ENCODE assay signal across 8 cellular contexts in the genomic region with DNA sequence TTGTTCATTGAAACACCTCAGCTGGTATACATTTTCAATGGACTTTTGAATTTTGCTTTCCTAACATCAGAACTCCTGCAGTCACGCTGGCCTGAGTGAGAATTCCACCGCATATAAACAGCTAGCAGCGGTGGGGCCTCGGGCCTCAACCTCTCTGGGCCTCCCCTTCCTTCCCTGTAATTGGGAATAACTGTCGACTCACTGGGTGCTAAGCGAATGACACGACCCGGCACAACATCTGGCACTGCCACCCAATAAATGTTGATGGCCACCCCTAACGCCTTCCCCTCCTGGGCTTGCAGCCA.
DNase-seq lines count a peak whose midpoint lies in the region; ATAC-seq lines count a peak whose summit lies in the region.

No MANE protein-coding gene starts in this region.

- H3K9ac ChIP-seq in iPS-18a (ENCODE audit: low read length) (peak overlapping the region; percentile 85), stomach smooth muscle (ENCODE audit: low read length in 2 of 2) (peak overlapping the region; percentile 80 to 84)

- H3K4me1 ChIP-seq in iPS-18a (ENCODE audit: control insufficient read depth, low read depth, low read length), result no peaks in the 10 kb centered on the region
- H3K4me1 ChIP-seq in stomach smooth muscle (ENCODE audit: control insufficient read depth, insufficient read depth, low read length), result peaks cover 8% of the 10 kb centered on the region

- no peaks in the 10 kb centered on the region for H3K27me3 Mint-ChIP-seq in activated naive CD8-positive, alpha-beta T cell

- H3K27ac Mint-ChIP-seq in activated naive CD8-positive, alpha-beta T cell, result peak overlapping the region; percentile 97

- no peaks in the 10 kb centered on the region for H3K27me3 ChIP-seq in iPS-18a (ENCODE audit: control insufficient read depth, insufficient read depth, low read length)
- no peaks in the 10 kb centered on the region for H3K27me3 ChIP-seq in stomach smooth muscle (ENCODE audit: control insufficient read depth in 1 of 2, insufficient read depth in 2 of 2, low read length in 2 of 2)

- H3K4me3 Mint-ChIP-seq in activated naive CD8-positive, alpha-beta T cell, result peak overlapping the region; percentile 99

- H3K4me1 Mint-ChIP-seq in activated naive CD8-positive, alpha-beta T cell (ENCODE audit: low read depth), result peaks cover 16% of the 10 kb centered on the region

- H3K4me3 ChIP-seq in iPS-18a (ENCODE audit: low read length) (peak overlapping the region; percentile 85), stomach smooth muscle (ENCODE audit: low read length in 2 of 2) (peak overlapping the region; percentile 86 to 92)

- H3K36me3 ChIP-seq in iPS-18a (ENCODE audit: control insufficient read depth, low read depth, low read length) (peaks cover 17% of the 10 kb centered on the region), stomach smooth muscle (ENCODE audit: control insufficient read depth in 2 of 2, insufficient read depth in 2 of 2, low read length in 2 of 2) (peaks cover 5 to 9% of the 10 kb centered on the region in 2 donors)

- ATAC-seq in HG03521 (IDR thresholded peaks at IDR 0.05; ENCODE audit: unreplicated experiment), result peak; percentile 10

- H3K9me3 ChIP-seq in iPS-18a (ENCODE audit: control insufficient read depth, low read depth, low read length) (no peaks in the 10 kb centered on the region), stomach smooth muscle (ENCODE audit: control insufficient read depth in 2 of 2, low read length in 2 of 2) (no peaks in the 10 kb centered on the region)

- H3K27ac ChIP-seq in iPS-18a (ENCODE audit: low read length) (peak overlapping the region; percentile 71), stomach smooth muscle (ENCODE audit: low read length) (peak overlapping the region; percentile 86)

- no peak for DNase-seq in NAMALWA (ENCODE audit: low spot score)
- DNase-seq in dedifferentiated amniotic fluid mesenchymal stem cell (ENCODE audit: extremely low spot score), result no peak
- no peak for DNase-seq in stimulated activated CD4-positive, alpha-beta T cell treated with anti-CD3 and anti-CD28 coated beads, Interleukin-2, amount 100 ng/mL, for 48 hours
- no peak for DNase-seq in activated CD8-positive, alpha-beta memory T cell treated with anti-CD3 and anti-CD28 coated beads, Interleukin-2, amount 50 U/mL, for 4 hours

- no peaks in the 10 kb centered on the region for H3K9me3 Mint-ChIP-seq in activated naive CD8-positive, alpha-beta T cell (ENCODE audit: low read depth)

- H3K36me3 Mint-ChIP-seq in activated naive CD8-positive, alpha-beta T cell, result no peaks in the 10 kb centered on the region
